In the genomic region with DNA sequence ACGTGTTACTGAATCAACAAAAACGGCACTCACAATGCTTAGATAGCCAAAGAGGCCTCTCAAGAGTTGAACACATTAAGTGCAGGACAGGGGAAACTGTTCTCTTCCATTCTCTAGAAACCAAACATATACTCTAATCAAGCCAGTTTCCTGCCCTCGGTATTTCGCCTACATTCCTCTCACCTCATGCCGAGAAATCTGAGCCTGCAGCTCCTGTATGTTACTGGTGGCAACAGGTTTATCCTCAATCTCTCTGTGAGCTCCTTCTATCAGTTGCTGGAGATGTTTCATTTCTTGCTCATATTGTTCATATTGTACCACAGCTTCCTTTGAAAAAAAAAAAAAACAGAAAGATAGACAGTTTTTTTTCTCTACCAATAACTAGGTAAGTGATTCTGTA, we compare ENCODE assay signal across 1 cellular context.
TF ChIP-seq lines count a peak whose summit lies in the region.

No MANE protein-coding gene starts in this region.

TF ChIP-seq in GM23338, 12 proteins besides CTCF, POLR2A, EP300 and RAD21 (continued from another document):
- TF ChIP-seq, protein P1, sequence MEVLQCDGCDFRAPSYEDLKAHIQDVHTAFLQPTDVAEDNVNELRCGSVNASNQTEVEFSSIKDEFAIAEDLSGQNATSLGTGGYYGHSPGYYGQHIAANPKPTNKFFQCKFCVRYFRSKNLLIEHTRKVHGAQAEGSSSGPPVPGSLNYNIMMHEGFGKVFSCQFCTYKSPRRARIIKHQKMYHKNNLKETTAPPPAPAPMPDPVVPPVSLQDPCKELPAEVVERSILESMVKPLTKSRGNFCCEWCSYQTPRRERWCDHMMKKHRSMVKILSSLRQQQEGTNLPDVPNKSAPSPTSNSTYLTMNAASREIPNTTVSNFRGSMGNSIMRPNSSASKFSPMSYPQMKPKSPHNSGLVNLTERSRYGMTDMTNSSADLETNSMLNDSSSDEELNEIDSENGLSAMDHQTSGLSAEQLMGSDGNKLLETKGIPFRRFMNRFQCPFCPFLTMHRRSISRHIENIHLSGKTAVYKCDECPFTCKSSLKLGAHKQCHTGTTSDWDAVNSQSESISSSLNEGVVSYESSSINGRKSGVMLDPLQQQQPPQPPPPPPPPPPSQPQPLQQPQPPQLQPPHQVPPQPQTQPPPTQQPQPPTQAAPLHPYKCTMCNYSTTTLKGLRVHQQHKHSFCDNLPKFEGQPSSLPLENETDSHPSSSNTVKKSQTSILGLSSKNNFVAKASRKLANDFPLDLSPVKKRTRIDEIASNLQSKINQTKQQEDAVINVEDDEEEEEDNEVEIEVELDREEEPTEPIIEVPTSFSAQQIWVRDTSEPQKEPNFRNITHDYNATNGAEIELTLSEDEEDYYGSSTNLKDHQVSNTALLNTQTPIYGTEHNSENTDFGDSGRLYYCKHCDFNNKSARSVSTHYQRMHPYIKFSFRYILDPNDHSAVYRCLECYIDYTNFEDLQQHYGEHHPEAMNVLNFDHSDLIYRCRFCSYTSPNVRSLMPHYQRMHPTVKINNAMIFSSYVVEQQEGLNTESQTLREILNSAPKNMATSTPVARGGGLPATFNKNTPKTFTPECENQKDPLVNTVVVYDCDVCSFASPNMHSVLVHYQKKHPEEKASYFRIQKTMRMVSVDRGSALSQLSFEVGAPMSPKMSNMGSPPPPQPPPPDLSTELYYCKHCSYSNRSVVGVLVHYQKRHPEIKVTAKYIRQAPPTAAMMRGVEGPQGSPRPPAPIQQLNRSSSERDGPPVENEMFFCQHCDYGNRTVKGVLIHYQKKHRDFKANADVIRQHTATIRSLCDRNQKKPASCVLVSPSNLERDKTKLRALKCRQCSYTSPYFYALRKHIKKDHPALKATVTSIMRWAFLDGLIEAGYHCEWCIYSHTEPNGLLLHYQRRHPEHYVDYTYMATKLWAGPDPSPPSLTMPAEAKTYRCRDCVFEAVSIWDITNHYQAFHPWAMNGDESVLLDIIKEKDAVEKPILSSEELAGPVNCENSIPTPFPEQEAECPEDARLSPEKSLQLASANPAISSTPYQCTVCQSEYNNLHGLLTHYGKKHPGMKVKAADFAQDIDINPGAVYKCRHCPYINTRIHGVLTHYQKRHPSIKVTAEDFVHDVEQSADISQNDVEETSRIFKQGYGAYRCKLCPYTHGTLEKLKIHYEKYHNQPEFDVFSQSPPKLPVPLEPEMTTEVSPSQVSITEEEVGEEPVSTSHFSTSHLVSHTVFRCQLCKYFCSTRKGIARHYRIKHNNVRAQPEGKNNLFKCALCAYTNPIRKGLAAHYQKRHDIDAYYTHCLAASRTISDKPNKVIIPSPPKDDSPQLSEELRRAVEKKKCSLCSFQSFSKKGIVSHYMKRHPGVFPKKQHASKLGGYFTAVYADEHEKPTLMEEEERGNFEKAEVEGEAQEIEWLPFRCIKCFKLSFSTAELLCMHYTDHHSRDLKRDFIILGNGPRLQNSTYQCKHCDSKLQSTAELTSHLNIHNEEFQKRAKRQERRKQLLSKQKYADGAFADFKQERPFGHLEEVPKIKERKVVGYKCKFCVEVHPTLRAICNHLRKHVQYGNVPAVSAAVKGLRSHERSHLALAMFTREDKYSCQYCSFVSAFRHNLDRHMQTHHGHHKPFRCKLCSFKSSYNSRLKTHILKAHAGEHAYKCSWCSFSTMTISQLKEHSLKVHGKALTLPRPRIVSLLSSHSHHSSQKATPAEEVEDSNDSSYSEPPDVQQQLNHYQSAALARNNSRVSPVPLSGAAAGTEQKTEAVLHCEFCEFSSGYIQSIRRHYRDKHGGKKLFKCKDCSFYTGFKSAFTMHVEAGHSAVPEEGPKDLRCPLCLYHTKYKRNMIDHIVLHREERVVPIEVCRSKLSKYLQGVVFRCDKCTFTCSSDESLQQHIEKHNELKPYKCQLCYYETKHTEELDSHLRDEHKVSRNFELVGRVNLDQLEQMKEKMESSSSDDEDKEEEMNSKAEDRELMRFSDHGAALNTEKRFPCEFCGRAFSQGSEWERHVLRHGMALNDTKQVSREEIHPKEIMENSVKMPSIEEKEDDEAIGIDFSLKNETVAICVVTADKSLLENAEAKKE (CRISPR knock-in tag; IDR thresholded peaks at IDR 0.05), result no peak
- TF ChIP-seq ZNF114 (CRISPR knock-in tag; IDR thresholded peaks at IDR 0.05) (no peak), EZH2 (IDR thresholded peaks at IDR 0.05; ENCODE audit: low read depth, unreplicated experiment) (no peak)
- TF ChIP-seq, protein P2, sequence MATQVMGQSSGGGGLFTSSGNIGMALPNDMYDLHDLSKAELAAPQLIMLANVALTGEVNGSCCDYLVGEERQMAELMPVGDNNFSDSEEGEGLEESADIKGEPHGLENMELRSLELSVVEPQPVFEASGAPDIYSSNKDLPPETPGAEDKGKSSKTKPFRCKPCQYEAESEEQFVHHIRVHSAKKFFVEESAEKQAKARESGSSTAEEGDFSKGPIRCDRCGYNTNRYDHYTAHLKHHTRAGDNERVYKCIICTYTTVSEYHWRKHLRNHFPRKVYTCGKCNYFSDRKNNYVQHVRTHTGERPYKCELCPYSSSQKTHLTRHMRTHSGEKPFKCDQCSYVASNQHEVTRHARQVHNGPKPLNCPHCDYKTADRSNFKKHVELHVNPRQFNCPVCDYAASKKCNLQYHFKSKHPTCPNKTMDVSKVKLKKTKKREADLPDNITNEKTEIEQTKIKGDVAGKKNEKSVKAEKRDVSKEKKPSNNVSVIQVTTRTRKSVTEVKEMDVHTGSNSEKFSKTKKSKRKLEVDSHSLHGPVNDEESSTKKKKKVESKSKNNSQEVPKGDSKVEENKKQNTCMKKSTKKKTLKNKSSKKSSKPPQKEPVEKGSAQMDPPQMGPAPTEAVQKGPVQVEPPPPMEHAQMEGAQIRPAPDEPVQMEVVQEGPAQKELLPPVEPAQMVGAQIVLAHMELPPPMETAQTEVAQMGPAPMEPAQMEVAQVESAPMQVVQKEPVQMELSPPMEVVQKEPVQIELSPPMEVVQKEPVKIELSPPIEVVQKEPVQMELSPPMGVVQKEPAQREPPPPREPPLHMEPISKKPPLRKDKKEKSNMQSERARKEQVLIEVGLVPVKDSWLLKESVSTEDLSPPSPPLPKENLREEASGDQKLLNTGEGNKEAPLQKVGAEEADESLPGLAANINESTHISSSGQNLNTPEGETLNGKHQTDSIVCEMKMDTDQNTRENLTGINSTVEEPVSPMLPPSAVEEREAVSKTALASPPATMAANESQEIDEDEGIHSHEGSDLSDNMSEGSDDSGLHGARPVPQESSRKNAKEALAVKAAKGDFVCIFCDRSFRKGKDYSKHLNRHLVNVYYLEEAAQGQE (IDR thresholded peaks at IDR 0.05; ENCODE audit: unreplicated experiment), result no peak
